Comparison of ENCODE assay signal across 25 cellular contexts in genomic region chr2:29296585-29296984, GRCh38.
"Had no signal": no experiment of that assay in that cellular context is flagged by ENCODE, and none has a peak within 500 bp of the region (broad histone marks: within the 10 kb centered on the region; RNA-seq: fewer than 3 reads in every experiment).

No MANE protein-coding gene starts in this region.

- ATAC-seq: stimulated activated effector memory CD8-positive, alpha-beta T cell treated with anti-CD3 and anti-CD28 coated beads, Interleukin-12 subunit alpha, Interleukin-12 subunit beta, amount 100 ng/mL, for 72 hours; stimulated activated memory B cell treated with anti-CD40 and anti-IgM and Interleukin-4, amounts not matched to agents 10 μg/mL and 1 μg/mL and 100 μg/mL, for 72 hours; stimulated activated naive CD8-positive, alpha-beta T cell treated with anti-CD3 and anti-CD28 coated beads, Interleukin-15, amount 100 ng/mL, for 72 hours; stimulated activated naive CD8-positive, alpha-beta T cell treated with anti-CD3 and anti-CD28 coated beads, Interleukin-15, Interleukin-2, amounts not matched to agents 100 U/mL and 50 U/mL, for 24 hours had no signal

- H3K9me3 ChIP-seq: stomach, suprapubic skin, testis, thoracic aorta, thyroid gland, tibial artery, tibial nerve, transverse colon, upper lobe of left lung, uterus, vagina had no signal

- DNase-seq: stimulated activated CD4-positive, alpha-beta T cell treated with anti-CD3 and anti-CD28 coated beads, Interleukin-2, amount 100 ng/mL, for 48 hours; stimulated activated CD4-positive, alpha-beta T cell treated with anti-CD3 and anti-CD28 coated beads, Interleukin-4, amount 100 ng/mL, for 1 hour; stimulated activated CD4-positive, alpha-beta T cell treated with anti-CD3 and anti-CD28 coated beads, Interleukin-4, amount 100 ng/mL, for 24 hours; stimulated activated CD4-positive, alpha-beta T cell treated with anti-CD3 and anti-CD28 coated beads, Interleukin-4, amount 100 ng/mL, for 4 hours; stimulated activated CD8-positive, alpha-beta memory T cell treated with anti-CD3 and anti-CD28 coated beads, Interleukin-4, amount 100 ng/mL, for 48 hours; stimulated activated naive B cell treated with anti-CD40 and anti-IgM and Interleukin-4, amounts not matched to agents 10 μg/mL and 1 μg/mL and 100 μg/mL, for 72 hours; stimulated activated naive CD4-positive, alpha-beta T cell; stimulated activated naive CD4-positive, alpha-beta T cell treated with Interleukin-2 at 50 U/mL for 16 hours; stimulated activated naive CD8-positive, alpha-beta T cell treated with anti-CD3 and anti-CD28 coated beads, Interleukin-15, amount 100 ng/mL, for 72 hours; stimulated activated naive CD8-positive, alpha-beta T cell treated with anti-CD3 and anti-CD28 coated beads, Interleukin-15, Interleukin-2, amounts not matched to agents 100 U/mL and 50 U/mL, for 24 hours; stomach; transverse colon; trophoblast cell; upper lobe of left lung; uterus had no signal

- H3K4me1 ChIP-seq: stomach, suprapubic skin, testis, thyroid gland, tibial artery, tibial nerve, transverse colon, upper lobe of left lung, uterus, vagina had no signal

- FAIRE-seq: urothelium cell line had no signal

- H3K4me3 ChIP-seq: stomach, suprapubic skin, testis, thoracic aorta, thyroid gland, tibial artery, tibial nerve, transverse colon, upper lobe of left lung, uterus, vagina had no signal

- H3K36me3 ChIP-seq: stomach, suprapubic skin, thoracic aorta, thyroid gland, tibial artery, tibial nerve, transverse colon, upper lobe of left lung, uterus, vagina had no signal

- H3K27me3 ChIP-seq: testis, thyroid gland, transverse colon, upper lobe of left lung, uterus, vagina had no signal

- H3K27ac ChIP-seq: stomach, suprapubic skin, testis, thoracic aorta, thyroid gland, tibial artery, tibial nerve, transverse colon, upper lobe of left lung, uterus, vagina had no signal
